In the genomic region with DNA sequence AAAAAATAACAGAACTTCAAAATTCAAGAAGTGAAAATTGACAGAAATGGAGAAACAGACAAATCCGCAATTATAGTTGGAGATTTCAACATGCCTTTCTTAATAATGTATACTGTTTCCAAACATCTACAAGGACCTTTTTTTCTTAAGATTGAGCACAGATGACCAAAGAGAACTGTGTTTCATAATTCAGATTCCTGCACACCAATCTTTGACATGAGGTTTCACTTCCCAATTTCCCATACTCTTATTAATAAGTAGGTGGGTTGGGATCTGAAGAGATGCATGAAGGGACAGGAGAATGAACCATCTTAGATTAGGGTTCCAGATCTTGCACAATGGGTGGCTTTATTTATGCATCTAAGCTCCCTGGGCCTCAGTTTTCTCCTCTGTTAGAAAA, we compare ENCODE assay signal across 20 cellular contexts. TPM values are rescaled to one million over a fixed set of nuclear protein-coding genes. Genes with fewer than 3 reads are reported as not detected.
"Had no signal": no experiment of that assay in that cellular context is flagged by ENCODE, and none has a peak within 500 bp of the region (broad histone marks: within the 10 kb centered on the region; RNA-seq: fewer than 3 reads in every experiment).

No MANE protein-coding gene starts in this region.

- H3K27me3 ChIP-seq: body of pancreas, esophagus squamous epithelium, suprapubic skin had no signal

- H3K36me3 ChIP-seq: esophagus squamous epithelium, prostate gland, suprapubic skin had no signal

- H3K27ac ChIP-seq: body of pancreas, esophagus squamous epithelium, prostate gland, suprapubic skin had no signal

- H3K4me1 Mint-ChIP-seq: activated B cell treated with CpG ODN at 0.5 μM for 24 hours, nephron progenitor cell had no signal

- H3K4me1 ChIP-seq: body of pancreas, esophagus squamous epithelium, prostate gland, suprapubic skin had no signal

- ATAC-seq: activated CD8-positive, alpha-beta T cell treated with anti-CD3 and anti-CD28 coated beads, Interleukin-2, amount 10 ng/mL, durations not matched to agents 7 days and 5 days; activated T-cell treated with anti-CD3 and anti-CD28 coated beads, Interleukin-2, amount 50 U/mL, for 72 hours; body of pancreas; sciatic nerve; T-helper 17 cell had no signal

- H3K9me3 ChIP-seq: body of pancreas, esophagus squamous epithelium, prostate gland had no signal

- H3K9me3 Mint-ChIP-seq: activated B cell treated with CpG ODN at 0.5 μM for 24 hours; stimulated activated naive CD8-positive, alpha-beta T cell treated with anti-CD3 and anti-CD28 coated beads, Interleukin-15, Interleukin-2, amounts not matched to agents 100 ng/mL and 50 ng/mL, for 24 hours had no signal

- H3K4me3 ChIP-seq: body of pancreas, esophagus squamous epithelium, prostate gland, suprapubic skin had no signal

- H3K27me3 Mint-ChIP-seq: activated CD4-positive, alpha-beta T cell treated with anti-CD3 and anti-CD28 coated beads, Interleukin-2, amount 10 ng/mL, durations not matched to agents 24 days and 14 days; activated naive CD8-positive, alpha-beta T cell treated with anti-CD3 and anti-CD28 coated beads for 36 hours; stimulated activated naive CD8-positive, alpha-beta T cell treated with anti-CD3 and anti-CD28 coated beads, Interleukin-15, Interleukin-2, amounts not matched to agents 100 ng/mL and 50 ng/mL, for 24 hours; T-helper 17 cell had no signal

- H3K27ac Mint-ChIP-seq: activated B cell treated with CpG ODN at 0.5 μM for 24 hours; activated CD4-positive, alpha-beta T cell treated with anti-CD3 and anti-CD28 coated beads, Interleukin-2, amount 10 ng/mL, durations not matched to agents 24 days and 14 days; activated CD8-positive, alpha-beta T cell treated with anti-CD3 and anti-CD28 coated beads, Interleukin-2, amount 10 ng/mL, durations not matched to agents 7 days and 5 days; activated naive CD8-positive, alpha-beta T cell treated with anti-CD3 and anti-CD28 coated beads for 36 hours; activated T-cell treated with anti-CD3 and anti-CD28 coated beads, Interleukin-2, amount 50 U/mL, for 72 hours; nephron progenitor cell; stimulated activated naive CD8-positive, alpha-beta T cell treated with anti-CD3 and anti-CD28 coated beads, Interleukin-15, Interleukin-2, amounts not matched to agents 100 ng/mL and 50 ng/mL, for 24 hours; T-helper 17 cell had no signal

- DNase-seq: activated B cell treated with CpG ODN at 0.5 μM for 24 hours; activated CD4-positive, alpha-beta T cell treated with anti-CD3 and anti-CD28 coated beads, Interleukin-2, amount 10 ng/mL, durations not matched to agents 24 days and 14 days; activated CD8-positive, alpha-beta memory T cell treated with anti-CD3 and anti-CD28 coated beads, Interleukin-2, amount 50 U/mL, for 4 hours; activated CD8-positive, alpha-beta T cell treated with anti-CD3 and anti-CD28 coated beads, Interleukin-2, amount 10 ng/mL, durations not matched to agents 7 days and 5 days; activated gamma-delta T cell; activated naive CD8-positive, alpha-beta T cell treated with anti-CD3 and anti-CD28 coated beads for 36 hours; activated T-cell treated with anti-CD3 and anti-CD28 coated beads, Interleukin-2, amount 50 U/mL, for 72 hours; amygdala; body of pancreas; caudate nucleus; esophagus squamous epithelium; hippocampal formation; kidney; nephron progenitor cell; T-helper 17 cell had no signal

- H3K4me3 Mint-ChIP-seq: activated B cell treated with CpG ODN at 0.5 μM for 24 hours; activated CD4-positive, alpha-beta T cell treated with anti-CD3 and anti-CD28 coated beads, Interleukin-2, amount 10 ng/mL, durations not matched to agents 24 days and 14 days; activated CD8-positive, alpha-beta T cell treated with anti-CD3 and anti-CD28 coated beads, Interleukin-2, amount 10 ng/mL, durations not matched to agents 7 days and 5 days; activated naive CD8-positive, alpha-beta T cell treated with anti-CD3 and anti-CD28 coated beads for 36 hours; activated T-cell treated with anti-CD3 and anti-CD28 coated beads, Interleukin-2, amount 50 U/mL, for 72 hours; nephron progenitor cell; stimulated activated naive CD8-positive, alpha-beta T cell treated with anti-CD3 and anti-CD28 coated beads, Interleukin-15, Interleukin-2, amounts not matched to agents 100 ng/mL and 50 ng/mL, for 24 hours; T-helper 17 cell had no signal

RNA-seq across cellular contexts. Expression of gene GIMAP7, which starts 24.9 kb away (rescaled TPM):
- total RNA-seq: activated B cell treated with CpG ODN at 0.5 μM for 24 hours, fibroblast of villous mesenchyme had no signal

RNA-seq across cellular contexts. Expression of gene GIMAP8, which starts 39.4 kb away (rescaled TPM):
- total RNA-seq: activated B cell treated with CpG ODN at 0.5 μM for 24 hours, fibroblast of villous mesenchyme had no signal
